In genomic region chr3:38028621-38029361, GRCh38 we compare ENCODE assay signal across 8 cellular contexts. TPM values are rescaled to one million over a fixed set of nuclear protein-coding genes. Genes with fewer than 3 reads are reported as not detected.
DNase-seq lines count a peak whose midpoint lies in the region; ATAC-seq and TF ChIP-seq lines count a peak whose summit lies in the region.

No MANE protein-coding gene starts in this region.

- no peaks in the 10 kb centered on the region for H3K9me3 ChIP-seq in mucosa of rectum (ENCODE audit: control insufficient read depth in 2 of 2, low read length in 2 of 2)
- H3K9me3 ChIP-seq in transverse colon: no peaks in the 10 kb centered on the region

- TF ChIP-seq CTCF in transverse colon (IDR thresholded peaks at IDR 0.05): no peak

- CTCF ChIA-PET in activated naive CD4-positive, alpha-beta T cell treated with anti-CD3 and anti-CD28 coated beads for 36 hours (lab: Charles Lee): interaction anchor here (1.0 kb wide), 1 partner anchor 55 kb away, joined by 4 read pairs; no protein-coding TSS in a partner anchor

- no peaks in the 10 kb centered on the region for H3K9me3 Mint-ChIP-seq in activated naive CD4-positive, alpha-beta T cell treated with anti-CD3 and anti-CD28 coated beads for 36 hours
- no peaks in the 10 kb centered on the region for H3K9me3 Mint-ChIP-seq in effector memory CD8-positive, alpha-beta T cell

- no peak overlapping the region for H3K27ac Mint-ChIP-seq in activated naive CD4-positive, alpha-beta T cell treated with anti-CD3 and anti-CD28 coated beads for 36 hours
- peak overlapping the region in 1 of 2 donors; percentile 94 for H3K27ac Mint-ChIP-seq in effector memory CD8-positive, alpha-beta T cell

- peaks cover 23 to 39% of the 10 kb centered on the region in 2 donors for H3K4me1 ChIP-seq in mucosa of rectum (ENCODE audit: control insufficient read depth in 2 of 2, insufficient read depth in 2 of 2, low read length in 2 of 2)
- peaks cover 13 to 42% (median 34%) of the 10 kb centered on the region in 4 donors for H3K4me1 ChIP-seq in transverse colon

- no peak for TF ChIP-seq EP300 in transverse colon (IDR thresholded peaks at IDR 0.05; ENCODE audit: low read depth)

- no peak for DNase-seq in activated naive CD4-positive, alpha-beta T cell treated with anti-CD3 and anti-CD28 coated beads for 36 hours
- DNase-seq in activated naive CD4-positive, alpha-beta T cell treated with anti-CD3 and anti-CD28 coated beads, Interleukin-2, amount 50 U/mL, for 16 hours: no peak
- DNase-seq in effector memory CD8-positive, alpha-beta T cell: no peak
- DNase-seq in transverse colon (peak; percentile 6), D341Med (ENCODE audit: low spot score) (no peak), Ammon's horn (ENCODE audit: low spot score) (no peak)

- H3K4me3 ChIP-seq in mucosa of rectum (ENCODE audit: low read length in 2 of 2) (peak overlapping the region; percentile 52 to 62), transverse colon (peak overlapping the region; percentile 39 to 65 (median 56))

- H3K4me1 Mint-ChIP-seq in activated naive CD4-positive, alpha-beta T cell treated with anti-CD3 and anti-CD28 coated beads for 36 hours (ENCODE audit: low read depth): peaks cover 27% of the 10 kb centered on the region
- peaks cover 37 to 38% of the 10 kb centered on the region in 2 donors for H3K4me1 Mint-ChIP-seq in effector memory CD8-positive, alpha-beta T cell (ENCODE audit: low read depth in 2 of 2)

- peak overlapping the region; percentile 40 for H3K4me3 Mint-ChIP-seq in activated naive CD4-positive, alpha-beta T cell treated with anti-CD3 and anti-CD28 coated beads for 36 hours
- H3K4me3 Mint-ChIP-seq in effector memory CD8-positive, alpha-beta T cell: peak overlapping the region; percentile 78 to 80

- H3K27me3 ChIP-seq in mucosa of rectum (ENCODE audit: control insufficient read depth in 2 of 2, insufficient read depth in 2 of 2, low read length in 2 of 2): peaks cover 0 to 2% of the 10 kb centered on the region in 2 donors
- peaks cover 8% of the 10 kb centered on the region for H3K27me3 ChIP-seq in transverse colon

- TF ChIP-seq POLR2A in transverse colon (IDR thresholded peaks at IDR 0.05): no peak

- H3K27ac ChIP-seq in mucosa of rectum (ENCODE audit: low read depth in 2 of 2, low read length in 2 of 2): peak overlapping the region; percentile 56 to 76
- peak overlapping the region; percentile 70 to 86 (median 76) for H3K27ac ChIP-seq in transverse colon

- H3K36me3 ChIP-seq in mucosa of rectum (ENCODE audit: control insufficient read depth in 2 of 2, insufficient read depth in 2 of 2, low read length in 2 of 2) (no peaks in the 10 kb centered on the region), transverse colon (no peaks in the 10 kb centered on the region)

- H3K36me3 Mint-ChIP-seq in activated naive CD4-positive, alpha-beta T cell treated with anti-CD3 and anti-CD28 coated beads for 36 hours (ENCODE audit: low read depth): no peaks in the 10 kb centered on the region
- peaks cover 4% of the 10 kb centered on the region for H3K36me3 Mint-ChIP-seq in effector memory CD8-positive, alpha-beta T cell (ENCODE audit: insufficient read depth)

- H3K9ac ChIP-seq in mucosa of rectum (ENCODE audit: low read depth in 1 of 2, low read length in 2 of 2): peak overlapping the region in 1 of 2 donors; percentile 66

- 55 to 87% methylated on average over 4 to 32 of the region's 45 CpGs for WGBS in transverse colon (ENCODE audit: low coverage in 1 of 2), 2 donors

- H3K27me3 Mint-ChIP-seq in activated naive CD4-positive, alpha-beta T cell treated with anti-CD3 and anti-CD28 coated beads for 36 hours (ENCODE audit: low read depth): peaks cover 9% of the 10 kb centered on the region
- no peaks in the 10 kb centered on the region for H3K27me3 Mint-ChIP-seq in effector memory CD8-positive, alpha-beta T cell

- in situ Hi-C loops in transverse colon (cut with MboI; ENCODE audit: low pct_ligation_motif_present in 1 of 4, low pct_unique_long_range_greater_than_20kb in 1 of 4, low sequenced_read_pairs in 3 of 4): no loop called here

- no peak for ATAC-seq in effector memory CD8-positive, alpha-beta T cell (replicated peaks)
- ATAC-seq in HG03097 (IDR thresholded peaks at IDR 0.05; ENCODE audit: low FRiP score, unreplicated experiment): no peak

- intact Hi-C loops in activated naive CD4-positive, alpha-beta T cell treated with anti-CD3 and anti-CD28 coated beads for 36 hours (cut with micrococcal nuclease): no loop called here
- intact Hi-C loops in transverse colon (cut with DNase I; ENCODE audit: low total_unique reads): no loop called here

RNA-seq across cellular contexts. Expression of gene PLCD1, which starts 0.7 kb away (rescaled TPM):
- 10 to 100 TPM; 10.6 to 10.8 TPM for total RNA-seq in activated naive CD4-positive, alpha-beta T cell treated with anti-CD3 and anti-CD28 coated beads for 36 hours
- total RNA-seq in transverse colon: 100 to 1,000 TPM in 2 of 4 donors, 10 to 100 TPM in 2; 21.1 to 126 (median 91.4) TPM

RNA-seq across cellular contexts. Expression of gene DLEC1, which starts 10.2 kb away (rescaled TPM):
- under 1 TPM; 0.17 to 0.19 TPM for total RNA-seq in activated naive CD4-positive, alpha-beta T cell treated with anti-CD3 and anti-CD28 coated beads for 36 hours
- total RNA-seq in transverse colon: 1 to 10 TPM in 2 of 4 donors, under 1 TPM in 2; 0.20 to 4.1 (median 1.4) TPM

RNA-seq across cellular contexts. Expression of gene VILL, which starts 38.2 kb away (rescaled TPM):
- total RNA-seq in activated naive CD4-positive, alpha-beta T cell treated with anti-CD3 and anti-CD28 coated beads for 36 hours: 10 to 100 TPM; 13.7 to 14.2 TPM
- total RNA-seq in transverse colon: 100 to 1,000 TPM; 112 to 214 (median 172) TPM

Comparison
In these comparisons a context has a peak if more than half of its experiments do, and no peak if none do; other contexts are left out.
1. RNA of gene VILL, which starts 38.2 kb away (total RNA-seq): 112 to 214 TPM in transverse colon; 13.7 to 14.2 TPM in activated naive CD4-positive, alpha-beta T cell treated with anti-CD3 and anti-CD28 coated beads for 36 hours; every median in the first group is over 4 times any median in the second.